Comparison of ENCODE assay signal across 1 cellular context in genomic region chr1:235971571-235972315, GRCh38.
TF ChIP-seq lines count a peak whose summit lies in the region.

No MANE protein-coding gene starts in this region.

TF ChIP-seq in HepG2, 621 proteins besides CTCF, POLR2A, EP300 and RAD21 (continued from another document and continues in another):
- peak; percentile 49 for TF ChIP-seq ZNF687 (CRISPR knock-in tag; IDR thresholded peaks at IDR 0.05)
- no peak for TF ChIP-seq MTA3 (CRISPR knock-in tag; IDR thresholded peaks at IDR 0.05)
- no peak for TF ChIP-seq SNAI1 (CRISPR knock-in tag; IDR thresholded peaks at IDR 0.05; ENCODE audit: borderline replicate concordance)
- TF ChIP-seq SOX6 (IDR thresholded peaks at IDR 0.05): no peak
- no peak; the same call in 1 of the 2 replicates for TF ChIP-seq SOX6 (CRISPR knock-in tag; IDR thresholded peaks at IDR 0.05)
- TF ChIP-seq, protein P1, sequence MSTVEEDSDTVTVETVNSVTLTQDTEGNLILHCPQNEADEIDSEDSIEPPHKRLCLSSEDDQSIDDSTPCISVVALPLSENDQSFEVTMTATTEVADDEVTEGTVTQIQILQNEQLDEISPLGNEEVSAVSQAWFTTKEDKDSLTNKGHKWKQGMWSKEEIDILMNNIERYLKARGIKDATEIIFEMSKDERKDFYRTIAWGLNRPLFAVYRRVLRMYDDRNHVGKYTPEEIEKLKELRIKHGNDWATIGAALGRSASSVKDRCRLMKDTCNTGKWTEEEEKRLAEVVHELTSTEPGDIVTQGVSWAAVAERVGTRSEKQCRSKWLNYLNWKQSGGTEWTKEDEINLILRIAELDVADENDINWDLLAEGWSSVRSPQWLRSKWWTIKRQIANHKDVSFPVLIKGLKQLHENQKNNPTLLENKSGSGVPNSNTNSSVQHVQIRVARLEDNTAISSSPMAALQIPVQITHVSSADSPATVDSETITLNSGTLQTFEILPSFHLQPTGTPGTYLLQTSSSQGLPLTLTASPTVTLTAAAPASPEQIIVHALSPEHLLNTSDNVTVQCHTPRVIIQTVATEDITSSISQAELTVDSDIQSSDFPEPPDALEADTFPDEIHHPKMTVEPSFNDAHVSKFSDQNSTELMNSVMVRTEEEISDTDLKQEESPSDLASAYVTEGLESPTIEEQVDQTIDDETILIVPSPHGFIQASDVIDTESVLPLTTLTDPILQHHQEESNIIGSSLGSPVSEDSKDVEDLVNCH (CRISPR knock-in tag; IDR thresholded peaks at IDR 0.05): no peak
- no peak for TF ChIP-seq ZNF547 (CRISPR knock-in tag; IDR thresholded peaks at IDR 0.05)
- TF ChIP-seq PAXIP1 (CRISPR knock-in tag; conservative IDR thresholded peaks at IDR 0.05): no peak
- TF ChIP-seq SPEN (CRISPR knock-in tag; IDR thresholded peaks at IDR 0.05; ENCODE audit: low read depth): no peak
- TF ChIP-seq ZNF543 (CRISPR knock-in tag; IDR thresholded peaks at IDR 0.05): no peak
- no peak for TF ChIP-seq ZFAT (CRISPR knock-in tag; conservative IDR thresholded peaks at IDR 0.05)
- no peak for TF ChIP-seq ZNF343 (CRISPR knock-in tag; IDR thresholded peaks at IDR 0.05)
- TF ChIP-seq, protein P2, sequence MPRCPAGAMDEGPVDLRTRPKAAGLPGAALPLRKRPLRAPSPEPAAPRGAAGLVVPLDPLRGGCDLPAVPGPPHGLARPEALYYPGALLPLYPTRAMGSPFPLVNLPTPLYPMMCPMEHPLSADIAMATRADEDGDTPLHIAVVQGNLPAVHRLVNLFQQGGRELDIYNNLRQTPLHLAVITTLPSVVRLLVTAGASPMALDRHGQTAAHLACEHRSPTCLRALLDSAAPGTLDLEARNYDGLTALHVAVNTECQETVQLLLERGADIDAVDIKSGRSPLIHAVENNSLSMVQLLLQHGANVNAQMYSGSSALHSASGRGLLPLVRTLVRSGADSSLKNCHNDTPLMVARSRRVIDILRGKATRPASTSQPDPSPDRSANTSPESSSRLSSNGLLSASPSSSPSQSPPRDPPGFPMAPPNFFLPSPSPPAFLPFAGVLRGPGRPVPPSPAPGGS (CRISPR knock-in tag; IDR thresholded peaks at IDR 0.05): no peak
- no peak for TF ChIP-seq GABPB1 (CRISPR knock-in tag; IDR thresholded peaks at IDR 0.05)
- TF ChIP-seq ISL2 (CRISPR knock-in tag; IDR thresholded peaks at IDR 0.05): no peak
- no peak for TF ChIP-seq KMT2B (CRISPR knock-in tag; IDR thresholded peaks at IDR 0.05)
- TF ChIP-seq PCBP2 (optimal IDR thresholded peaks at IDR 0.05; ENCODE audit: low read depth, low read length, poor library complexity, severe bottlenecking): no peak
- TF ChIP-seq MAFF (IDR thresholded peaks at IDR 0.05; ENCODE audit: low read depth, low read length): no peak
- TF ChIP-seq ZNF761 (CRISPR knock-in tag; conservative IDR thresholded peaks at IDR 0.05): no peak
- peak; percentile 22; the same call in 1 of the 2 replicates for TF ChIP-seq ZNF143 (CRISPR knock-in tag; IDR thresholded peaks at IDR 0.05)
- no peak for TF ChIP-seq ZSCAN21 (CRISPR knock-in tag; IDR thresholded peaks at IDR 0.05; ENCODE audit: borderline replicate concordance)
- TF ChIP-seq KDM4B (CRISPR knock-in tag; IDR thresholded peaks at IDR 0.05): no peak
- TF ChIP-seq SETDB1 (CRISPR knock-in tag; IDR thresholded peaks at IDR 0.05; ENCODE audit: borderline replicate concordance): no peak
- no peak for TF ChIP-seq NRL (CRISPR knock-in tag; IDR thresholded peaks at IDR 0.05; ENCODE audit: borderline replicate concordance)
- no peak for TF ChIP-seq TSC22D2 (CRISPR knock-in tag; IDR thresholded peaks at IDR 0.05; ENCODE audit: borderline replicate concordance)
- TF ChIP-seq CENPT (CRISPR knock-in tag; IDR thresholded peaks at IDR 0.05; ENCODE audit: low read depth): no peak
- TF ChIP-seq THAP9 (CRISPR knock-in tag; IDR thresholded peaks at IDR 0.05; ENCODE audit: borderline replicate concordance): no peak
- TF ChIP-seq FLYWCH1 (CRISPR knock-in tag; IDR thresholded peaks at IDR 0.05): no peak
- no peak for TF ChIP-seq SMAD3 (CRISPR knock-in tag; IDR thresholded peaks at IDR 0.05)
- TF ChIP-seq ADNP (CRISPR knock-in tag; IDR thresholded peaks at IDR 0.05): no peak
- 0 out of 2 replicates have a peak, but pooled peaks have one; percentile 27 for TF ChIP-seq ZNF124 (CRISPR knock-in tag; IDR thresholded peaks at IDR 0.05)
- no peak; the same call in 1 of the 2 replicates for TF ChIP-seq E2F5 (CRISPR knock-in tag; conservative IDR thresholded peaks at IDR 0.05)
- TF ChIP-seq MTA1 (CRISPR knock-in tag; IDR thresholded peaks at IDR 0.05; ENCODE audit: borderline replicate concordance): no peak
- 0 out of 2 replicates have a peak, but pooled peaks have one; percentile 34 for TF ChIP-seq SP5 (CRISPR knock-in tag; IDR thresholded peaks at IDR 0.05; ENCODE audit: borderline replicate concordance, low read depth)
- TF ChIP-seq ESRRA (CRISPR knock-in tag; IDR thresholded peaks at IDR 0.05; ENCODE audit: low read depth): no peak
- no peak for TF ChIP-seq ZBTB20 (CRISPR knock-in tag; IDR thresholded peaks at IDR 0.05; ENCODE audit: borderline replicate concordance, low read depth)
- no peak for TF ChIP-seq HNRNPLL (IDR thresholded peaks at IDR 0.05; ENCODE audit: low read depth, low read length, poor library complexity, severe bottlenecking)
- no peak for TF ChIP-seq ZNF546 (CRISPR knock-in tag; conservative IDR thresholded peaks at IDR 0.05)
- TF ChIP-seq ZSCAN12 (CRISPR knock-in tag; IDR thresholded peaks at IDR 0.05): no peak
- no peak for TF ChIP-seq NFE2 (CRISPR knock-in tag; IDR thresholded peaks at IDR 0.05)
- no peak for TF ChIP-seq U2AF2 (IDR thresholded peaks at IDR 0.05; ENCODE audit: low read depth, low read length)
- no peak for TF ChIP-seq ZNF12 (CRISPR knock-in tag; IDR thresholded peaks at IDR 0.05)
- no peak for TF ChIP-seq RBAK (CRISPR knock-in tag; IDR thresholded peaks at IDR 0.05)
- no peak for TF ChIP-seq NBN (conservative IDR thresholded peaks at IDR 0.05)
- TF ChIP-seq CCDC6 (CRISPR knock-in tag; IDR thresholded peaks at IDR 0.05): no peak
- TF ChIP-seq TIGD3 (CRISPR knock-in tag; IDR thresholded peaks at IDR 0.05; ENCODE audit: borderline replicate concordance): 0 out of 2 replicates have a peak, but pooled peaks have one; percentile 30
- TF ChIP-seq GZF1 (CRISPR knock-in tag; IDR thresholded peaks at IDR 0.05): no peak
- TF ChIP-seq, protein P3, sequence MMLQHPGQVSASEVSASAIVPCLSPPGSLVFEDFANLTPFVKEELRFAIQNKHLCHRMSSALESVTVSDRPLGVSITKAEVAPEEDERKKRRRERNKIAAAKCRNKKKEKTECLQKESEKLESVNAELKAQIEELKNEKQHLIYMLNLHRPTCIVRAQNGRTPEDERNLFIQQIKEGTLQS (CRISPR knock-in tag; IDR thresholded peaks at IDR 0.05): no peak
- TF ChIP-seq, protein P4, sequence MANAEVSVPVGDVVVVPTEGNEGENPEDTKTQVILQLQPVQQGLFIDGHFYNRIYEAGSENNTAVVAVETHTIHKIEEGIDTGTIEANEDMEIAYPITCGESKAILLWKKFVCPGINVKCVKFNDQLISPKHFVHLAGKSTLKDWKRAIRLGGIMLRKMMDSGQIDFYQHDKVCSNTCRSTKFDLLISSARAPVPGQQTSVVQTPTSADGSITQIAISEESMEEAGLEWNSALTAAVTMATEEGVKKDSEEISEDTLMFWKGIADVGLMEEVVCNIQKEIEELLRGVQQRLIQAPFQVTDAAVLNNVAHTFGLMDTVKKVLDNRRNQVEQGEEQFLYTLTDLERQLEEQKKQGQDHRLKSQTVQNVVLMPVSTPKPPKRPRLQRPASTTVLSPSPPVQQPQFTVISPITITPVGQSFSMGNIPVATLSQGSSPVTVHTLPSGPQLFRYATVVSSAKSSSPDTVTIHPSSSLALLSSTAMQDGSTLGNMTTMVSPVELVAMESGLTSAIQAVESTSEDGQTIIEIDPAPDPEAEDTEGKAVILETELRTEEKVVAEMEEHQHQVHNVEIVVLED (CRISPR knock-in tag; IDR thresholded peaks at IDR 0.05; ENCODE audit: borderline replicate concordance): no peak
- no peak for TF ChIP-seq BCL6 (CRISPR knock-in tag; IDR thresholded peaks at IDR 0.05)
- TF ChIP-seq ZBTB3 (CRISPR knock-in tag; IDR thresholded peaks at IDR 0.05; ENCODE audit: borderline replicate concordance, low read depth): no peak
- no peak for TF ChIP-seq MBNL3 (CRISPR knock-in tag; conservative IDR thresholded peaks at IDR 0.05)
- no peak for TF ChIP-seq ZNF296 (CRISPR knock-in tag; conservative IDR thresholded peaks at IDR 0.05)
- TF ChIP-seq TCF7 (IDR thresholded peaks at IDR 0.05; ENCODE audit: low read depth): no peak
- TF ChIP-seq HNRNPK (IDR thresholded peaks at IDR 0.05; ENCODE audit: low read depth, low read length, poor library complexity, severe bottlenecking): no peak
